13 cellular contexts compared by ENCODE assay signal in the genomic region with DNA sequence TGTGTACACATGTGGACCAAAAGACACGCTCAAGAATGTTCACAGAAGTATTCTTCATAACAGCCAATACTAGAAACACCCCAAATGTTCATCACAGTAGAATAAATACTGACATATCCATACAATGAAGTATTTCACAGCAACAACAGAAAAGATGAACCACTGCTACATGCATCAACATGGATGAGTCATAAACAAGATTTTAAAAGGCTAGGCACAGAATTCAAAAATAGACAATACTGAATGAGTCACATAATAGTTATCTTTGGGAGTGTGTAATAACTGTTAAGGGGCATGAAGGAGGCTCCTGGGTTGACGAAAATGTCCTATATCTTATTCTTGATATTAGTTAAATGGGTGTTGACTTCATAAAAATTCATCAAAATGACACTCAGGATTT. TPM values are rescaled to one million over a fixed set of nuclear protein-coding genes. Genes with fewer than 3 reads are reported as not detected.
DNase-seq lines count a peak whose midpoint lies in the region; ATAC-seq and TF ChIP-seq lines count a peak whose summit lies in the region.
"Had no signal": no experiment of that assay in that cellular context is flagged by ENCODE, and none has a peak within 500 bp of the region (broad histone marks: within the 10 kb centered on the region; RNA-seq: fewer than 3 reads in every experiment).

No MANE protein-coding gene starts in this region.

- H3K4me3 ChIP-seq in PC-3 (ENCODE audit: low read length): no peak overlapping the region
- no peak overlapping the region for H3K4me3 ChIP-seq in fibroblast of lung (replicated peaks in 1 of 4; ENCODE audit: control extremely low read depth in 1 of 4, insufficient read depth in 1 of 4, low read depth in 3 of 4, low read length in 4 of 4)
- H3K4me3 ChIP-seq: coronary artery had no signal

- H4K20me1 ChIP-seq in PC-3 (ENCODE audit: low read length): no peaks in the 10 kb centered on the region
- no peaks in the 10 kb centered on the region for H4K20me1 ChIP-seq in fibroblast of lung (ENCODE audit: control insufficient read depth, extremely low read depth, insufficient read depth, low read length)

- ATAC-seq in PC-3: peak; percentile 98
- peak; percentile 65 for ATAC-seq in stimulated activated naive CD8-positive, alpha-beta T cell treated with anti-CD3 and anti-CD28 coated beads, Interleukin-15, Interleukin-2, amounts not matched to agents 100 U/mL and 50 U/mL, for 24 hours

- H3K36me3 ChIP-seq in PC-3 (ENCODE audit: low read depth, low read length): peaks cover 15% of the 10 kb centered on the region
- peaks cover 1% of the 10 kb centered on the region for H3K36me3 ChIP-seq in fibroblast of lung (ENCODE audit: control insufficient read depth, insufficient read depth, low read length)

- no peak overlapping the region for H2AFZ ChIP-seq in PC-3 (ENCODE audit: low read length)
- H2AFZ ChIP-seq in fibroblast of lung (ENCODE audit: low read length): no peak overlapping the region

- intact Hi-C loops in PC-3 (cut with micrococcal nuclease): no loop called here

- H3K27ac ChIP-seq in PC-3 (ENCODE audit: low read length) (peak overlapping the region; percentile 35), fibroblast of lung (ENCODE audit: insufficient read depth, low read length) (no peak overlapping the region)
- H3K27ac ChIP-seq: 22Rv1, coronary artery had no signal

- DNase-seq in DMS53 (lab: John Stamatoyannopoulos, UW): peak; percentile 10
- DNase-seq in DMS53 treated with DMSO at 0.1 percent for 48 hours (lab: John Stamatoyannopoulos, UW; ENCODE audit: unreplicated experiment): no peak
- peak; percentile 85 for DNase-seq in PC-3
- DNase-seq in fibroblast of lung (ENCODE audit: low read depth in 2 of 2): peak; percentile 58 to 78
- DNase-seq in stimulated activated naive CD8-positive, alpha-beta T cell treated with anti-CD3 and anti-CD28 coated beads, Interleukin-15, Interleukin-2, amounts not matched to agents 100 U/mL and 50 U/mL, for 24 hours: no peak
- DNase-seq in KG1 (lab: John Stamatoyannopoulos, UW): no peak
- DNase-seq in occipital lobe (lab: John Stamatoyannopoulos, UW): no peak
- DNase-seq in NCI-H2081 (lab: John Stamatoyannopoulos, UW): no peak
- DNase-seq: activated B cell treated with CpG ODN at 0.5 μM for 24 hours, H7, NCI-H187 had no signal

- H3K4me2 ChIP-seq in PC-3 (ENCODE audit: low read length) (0 out of 2 replicates have a peak overlapping the region, but pooled peaks have one; percentile 9), fibroblast of lung (ENCODE audit: extremely low read depth, insufficient read depth, low read length) (no peak overlapping the region)

- H3F3A ChIP-seq in PC-3 (ENCODE audit: low read length, unreplicated experiment): no peaks in the 10 kb centered on the region

- H3K9ac ChIP-seq in PC-3 (ENCODE audit: low read length) (no peak overlapping the region), fibroblast of lung (ENCODE audit: insufficient read depth, low read length) (no peak overlapping the region)

- no peaks in the 10 kb centered on the region for H3K27me3 ChIP-seq in PC-3 (ENCODE audit: low read length)
- no peaks in the 10 kb centered on the region for H3K27me3 ChIP-seq in fibroblast of lung (ENCODE audit: control insufficient read depth, insufficient read depth, low read length)

- POLR2A ChIA-PET in PC-3 (lab: Charles Lee; ENCODE audit: unreplicated experiment): no interaction called here

- H3K9me3 ChIP-seq in PC-3 (ENCODE audit: low read length) (no peaks in the 10 kb centered on the region), fibroblast of lung (ENCODE audit: control insufficient read depth, insufficient read depth, low read depth, low read length) (no peaks in the 10 kb centered on the region)

- peaks cover 10% of the 10 kb centered on the region for H3K4me1 ChIP-seq in PC-3 (ENCODE audit: insufficient read depth, low read length)
- no peaks in the 10 kb centered on the region for H3K4me1 ChIP-seq in fibroblast of lung (ENCODE audit: control insufficient read depth, extremely low read depth, insufficient read depth, low read length)

- BruUV-seq in PC-3 (replicated peaks; lab: Mats Ljungman, UMichigan): no TSS peak

- CTCF ChIA-PET in PC-3 (lab: Charles Lee): no interaction called here

- no peak for TF ChIP-seq CTCF in PC-3 (conservative IDR thresholded peaks at IDR 0.05; ENCODE audit: low read depth, low read length)
- TF ChIP-seq CTCF in fibroblast of lung (conservative IDR thresholded peaks at IDR 0.05 in 1 of 2, IDR thresholded peaks at IDR 0.05 in 1 of 2; ENCODE audit: low read depth in 1 of 2, low read length in 2 of 2): no peak

- no peaks in the 10 kb centered on the region for H3K9me2 ChIP-seq in PC-3 (replicated peaks; ENCODE audit: low read length)

- H3K79me2 ChIP-seq in PC-3 (ENCODE audit: low read length) (peaks cover 50% of the 10 kb centered on the region), fibroblast of lung (ENCODE audit: control insufficient read depth, insufficient read depth, low read length) (peaks cover 6% of the 10 kb centered on the region)

RNA-seq across cellular contexts. Expression of gene CLOCK, which starts 43.5 kb away (rescaled TPM):
- total RNA-seq in PC-3 (2014; rRNA removed) (36.3 and 39.7 TPM in 2 replicates), fibroblast of lung (17.7 and 27.4 TPM in 2 replicates), occipital lobe (37.0 TPM)
- 25.8 and 26.1 TPM in 2 replicates for polyA plus RNA-seq in fibroblast of lung
- 13.0 and 15.9 TPM in 2 replicates for polyA plus RNA-seq in fibroblast of lung (2012)
- polyA minus RNA-seq in fibroblast of lung (ENCODE audit: low replicate concordance): 9.3 and 54.4 TPM in 2 replicates

Comparison
In these comparisons a context has a peak if more than half of its experiments do, and no peak if none do; other contexts are left out.
1. DNase-seq: peak in DMS53 (single experiment), PC-3 (single experiment) and fibroblast of lung (2 of 2); none in DMS53 treated with DMSO at 0.1 percent for 48 hours (single experiment), stimulated activated naive CD8-positive, alpha-beta T cell treated with anti-CD3 and anti-CD28 coated beads, Interleukin-15, Interleukin-2, amounts not matched to agents 100 U/mL and 50 U/mL, for 24 hours (single experiment), KG1 (single experiment), occipital lobe (single experiment) and NCI-H2081 (0 of 2).